ENCODE assay signal across 8 cellular contexts in genomic region chr1:204376919-204377799, GRCh38. TPM values are rescaled to one million over a fixed set of nuclear protein-coding genes. Genes with fewer than 3 reads are reported as not detected.
DNase-seq lines count a peak whose midpoint lies in the region; TF ChIP-seq lines count a peak whose summit lies in the region.

No MANE protein-coding gene starts in this region.

- no peak for TF ChIP-seq CTCF in brain (conservative IDR thresholded peaks at IDR 0.05)
- no peak for TF ChIP-seq CTCF in lower leg skin (IDR thresholded peaks at IDR 0.05)
- TF ChIP-seq CTCF in suprapubic skin (IDR thresholded peaks at IDR 0.05): no peak

- TF ChIP-seq EP300 in suprapubic skin (IDR thresholded peaks at IDR 0.05): no peak

- H3K4me1 ChIP-seq in suprapubic skin: peaks cover 27% of the 10 kb centered on the region

- H3K36me3 Mint-ChIP-seq in activated CD4-positive, alpha-beta T cell treated with anti-CD3 and anti-CD28 coated beads, Interleukin-2, amount 10 ng/mL, durations not matched to agents 24 days and 14 days (ENCODE audit: low read depth): peaks cover 1% of the 10 kb centered on the region
- no peaks in the 10 kb centered on the region for H3K36me3 Mint-ChIP-seq in brain

- no peaks in the 10 kb centered on the region for H3K9me3 Mint-ChIP-seq in activated CD4-positive, alpha-beta T cell treated with anti-CD3 and anti-CD28 coated beads, Interleukin-2, amount 10 ng/mL, durations not matched to agents 24 days and 14 days
- no peaks in the 10 kb centered on the region for H3K9me3 Mint-ChIP-seq in brain

- 63 to 74% methylated on average over 22 to 24 of the region's 28 CpGs for WGBS in lower leg skin, 2 donors
- 68% methylated on average over 24 of the region's 28 CpGs for WGBS in suprapubic skin

- H3K27ac Mint-ChIP-seq in activated CD4-positive, alpha-beta T cell treated with anti-CD3 and anti-CD28 coated beads, Interleukin-2, amount 10 ng/mL, durations not matched to agents 24 days and 14 days: no peak overlapping the region
- H3K27ac Mint-ChIP-seq in brain: peak overlapping the region in 2 of 5 experiments; percentile 35 to 81

- H3K4me3 Mint-ChIP-seq in activated CD4-positive, alpha-beta T cell treated with anti-CD3 and anti-CD28 coated beads, Interleukin-2, amount 10 ng/mL, durations not matched to agents 24 days and 14 days: peak overlapping the region; percentile 74
- peak overlapping the region; percentile 79 to 91 (median 80) for H3K4me3 Mint-ChIP-seq in brain

- H3K4me3 ChIP-seq in lower leg skin (ENCODE audit: low read depth, poor library complexity, severe bottlenecking) (peak overlapping the region; percentile 17), suprapubic skin (peak overlapping the region; percentile 44)

- H3K9me3 ChIP-seq in suprapubic skin: no peaks in the 10 kb centered on the region

- TF ChIP-seq POLR2A in lower leg skin (IDR thresholded peaks at IDR 0.05) (no peak), suprapubic skin (IDR thresholded peaks at IDR 0.05) (no peak)

- DNase-seq in activated CD4-positive, alpha-beta T cell treated with anti-CD3 and anti-CD28 coated beads, Interleukin-2, amount 10 ng/mL, durations not matched to agents 24 days and 14 days: no peak
- no peak for DNase-seq in activated CD4-positive, alpha-beta T cell treated with anti-CD3 and anti-CD28 coated beads, Interleukin-2, amount 50 U/mL, for 1 hour
- DNase-seq in lower leg skin (ENCODE audit: low spot score in 2 of 2) (no peak), suprapubic skin (ENCODE audit: low spot score in 2 of 2) (no peak), NCI-H524 (lab: John Stamatoyannopoulos, UW) (no peak)
- DNase-seq in stimulated activated CD4-positive, alpha-beta T cell treated with anti-CD3 and anti-CD28 coated beads, Interleukin-12 subunit alpha, Interleukin-12 subunit beta, amount 100 ng/mL, for 4 hours: no peak
- no peak for DNase-seq in stimulated activated naive CD4-positive, alpha-beta T cell treated with Interleukin-2 at 50 U/mL for 16 hours (lab: John Stamatoyannopoulos, UW)

- no peaks in the 10 kb centered on the region for H3K36me3 ChIP-seq in suprapubic skin

- no peak overlapping the region for H3K27ac ChIP-seq in suprapubic skin

- peaks cover 8% of the 10 kb centered on the region for H3K4me1 Mint-ChIP-seq in activated CD4-positive, alpha-beta T cell treated with anti-CD3 and anti-CD28 coated beads, Interleukin-2, amount 10 ng/mL, durations not matched to agents 24 days and 14 days
- peaks cover 11% of the 10 kb centered on the region for H3K4me1 Mint-ChIP-seq in brain

- peaks cover 46% of the 10 kb centered on the region for H3K27me3 Mint-ChIP-seq in activated CD4-positive, alpha-beta T cell treated with anti-CD3 and anti-CD28 coated beads, Interleukin-2, amount 10 ng/mL, durations not matched to agents 24 days and 14 days
- no peaks in the 10 kb centered on the region for H3K27me3 Mint-ChIP-seq in brain

- intact Hi-C loops in activated CD4-positive, alpha-beta T cell treated with anti-CD3 and anti-CD28 coated beads, Interleukin-2, amount 10 ng/mL, durations not matched to agents 24 days and 14 days (cut with micrococcal nuclease): no loop called here
- intact Hi-C loops in lower leg skin (cut with DNase I; ENCODE audit: low total_unique reads): no loop called here

- H3K27me3 ChIP-seq in suprapubic skin: peaks cover 21% of the 10 kb centered on the region

RNA-seq across cellular contexts. Expression of gene PLEKHA6, which starts 17.4 kb away (rescaled TPM):
- total RNA-seq in activated CD4-positive, alpha-beta T cell treated with anti-CD3 and anti-CD28 coated beads, Interleukin-2, amount 10 ng/mL, durations not matched to agents 24 days and 14 days: 0.07 and 0.47 TPM in 2 replicates
- 27.8 TPM for polyA plus RNA-seq in brain (ENCODE audit: insufficient read depth, low read depth, low replicate concordance)
- total RNA-seq in lower leg skin (10 to 100 TPM in 2 of 4 donors, 1 to 10 TPM in 2; 1.7 to 16.4 (median 11.1) TPM), suprapubic skin (10 to 100 TPM in 3 of 4 donors, 1 to 10 TPM in 1; 3.7 to 15.4 (median 12.8) TPM)

RNA-seq across cellular contexts. Expression of gene PPP1R15B, which starts 34.5 kb away (rescaled TPM):
- total RNA-seq in activated CD4-positive, alpha-beta T cell treated with anti-CD3 and anti-CD28 coated beads, Interleukin-2, amount 10 ng/mL, durations not matched to agents 24 days and 14 days: 70.9 and 74.0 TPM in 2 replicates
- 11.4 TPM for polyA plus RNA-seq in brain (ENCODE audit: insufficient read depth, low read depth, low replicate concordance)
- total RNA-seq in lower leg skin: 10 to 100 TPM; 37.9 to 56.4 (median 49.5) TPM
- 10 to 100 TPM; 51.2 to 66.4 (median 56.7) TPM for total RNA-seq in suprapubic skin
